Comparison of ENCODE assay signal across 10 cellular contexts in genomic region chr20:45346851-45347250, GRCh38. TPM values are rescaled to one million over a fixed set of nuclear protein-coding genes. Genes with fewer than 3 reads are reported as not detected.
A peak's percentile ranks its signal among the peaks of the same experiment; 100 is the strongest.
DNase-seq lines count a peak whose midpoint lies in the region; ATAC-seq and TF ChIP-seq lines count a peak whose summit lies in the region.
"Had no signal": no experiment of that assay in that cellular context is flagged by ENCODE, and none has a peak within 500 bp of the region (broad histone marks: within the 10 kb centered on the region; RNA-seq: fewer than 3 reads in every experiment).

No MANE protein-coding gene starts in this region.

- no peak overlapping the region for H2BK12ac ChIP-seq in mesenchymal stem cell (ENCODE audit: low read length in 2 of 2)

- H3K36me3 ChIP-seq in brain microvascular endothelial cell (replicated peaks) (peaks cover 4% of the 10 kb centered on the region), mesenchymal stem cell (ENCODE audit: control insufficient read depth in 1 of 2, insufficient read depth in 2 of 2, low read depth in 1 of 2, low read length in 2 of 2) (peaks cover 0 to 4% of the 10 kb centered on the region in 2 experiments), upper lobe of left lung (no peaks in the 10 kb centered on the region)

- peaks cover 38% of the 10 kb centered on the region for H3K27me3 Mint-ChIP-seq in activated naive CD4-positive, alpha-beta T cell treated with anti-CD3 and anti-CD28 coated beads, Interleukin-2, amount 10 ng/mL, durations not matched to agents 7 days and 5 days

- H4K8ac ChIP-seq in mesenchymal stem cell (ENCODE audit: low read length): no peak overlapping the region

- H2BK120ac ChIP-seq in mesenchymal stem cell (ENCODE audit: low read depth, low read length): no peak overlapping the region

- H3K9me3 ChIP-seq in mesenchymal stem cell (ENCODE audit: control insufficient read depth, low read length) (no peaks in the 10 kb centered on the region), upper lobe of left lung (no peaks in the 10 kb centered on the region)

- TF ChIP-seq EP300 in upper lobe of left lung (IDR thresholded peaks at IDR 0.05): no peak

- no peak overlapping the region for H2BK15ac ChIP-seq in mesenchymal stem cell (ENCODE audit: low read depth, poor library complexity, severe bottlenecking)

- no peak overlapping the region for H3K27ac Mint-ChIP-seq in activated naive CD4-positive, alpha-beta T cell treated with anti-CD3 and anti-CD28 coated beads, Interleukin-2, amount 10 ng/mL, durations not matched to agents 7 days and 5 days

- H3K9me3 Mint-ChIP-seq in activated naive CD4-positive, alpha-beta T cell treated with anti-CD3 and anti-CD28 coated beads, Interleukin-2, amount 10 ng/mL, durations not matched to agents 7 days and 5 days: no peaks in the 10 kb centered on the region

- no peaks in the 10 kb centered on the region for H3K79me1 ChIP-seq in mesenchymal stem cell (replicated peaks; ENCODE audit: low read length, poor library complexity, severe bottlenecking)

- DNase-seq in activated naive CD4-positive, alpha-beta T cell treated with anti-CD3 and anti-CD28 coated beads, Interleukin-2, amount 10 ng/mL, durations not matched to agents 7 days and 5 days: no peak
- no peak for DNase-seq in activated naive CD4-positive, alpha-beta T cell (lab: John Stamatoyannopoulos, UW)
- DNase-seq in brain microvascular endothelial cell: no peak
- DNase-seq in mesenchymal stem cell: no peak
- no peak for DNase-seq in upper lobe of left lung
- no peak for DNase-seq in islet precursor cell
- DNase-seq in GM19238 (ENCODE audit: insufficient read length, low spot score): no peak
- no peak for DNase-seq in stimulated activated CD8-positive, alpha-beta memory T cell treated with anti-CD3 and anti-CD28 coated beads, Interleukin-4, amount 100 ng/mL, for 48 hours
- DNase-seq: hippocampal formation had no signal

- no peak for ATAC-seq in upper lobe of left lung (ENCODE audit: low FRiP score in 2 of 2)

- TF ChIP-seq POLR2A in upper lobe of left lung (IDR thresholded peaks at IDR 0.05): no peak

- peak overlapping the region; percentile 11 for H2AK5ac ChIP-seq in mesenchymal stem cell (ENCODE audit: low read length, severe bottlenecking)

- WGBS in mesenchymal stem cell: 40% methylated on average over 5 of the region's 5 CpGs
- 67 to 80% methylated on average over 5 of the region's 5 CpGs for WGBS in upper lobe of left lung, 2 donors

- H3K4ac ChIP-seq in mesenchymal stem cell (ENCODE audit: low read depth in 1 of 2, low read length in 2 of 2): no peak overlapping the region

- H3K4me3 ChIP-seq in brain microvascular endothelial cell (ENCODE audit: low read depth, low read length) (peak overlapping the region; percentile 83), mesenchymal stem cell (ENCODE audit: insufficient read depth in 1 of 2, low read depth in 1 of 2, low read length in 2 of 2) (peak overlapping the region; percentile 75 to 81), upper lobe of left lung (peak overlapping the region; percentile 55 to 88 (median 72))

- in situ Hi-C loops in brain microvascular endothelial cell (cut with HindIII; ENCODE audit: low pct_ligation_motif_present, low sequenced_read_pairs): no loop called here

- TF ChIP-seq CTCF in brain microvascular endothelial cell (IDR thresholded peaks at IDR 0.05; ENCODE audit: low read depth, low read length, missing control alignments) (no peak), upper lobe of left lung (IDR thresholded peaks at IDR 0.05) (no peak)

- peak overlapping the region; percentile 64 for H3K4me2 ChIP-seq in mesenchymal stem cell (ENCODE audit: low read length, poor library complexity, severe bottlenecking)

- H3K27me3 ChIP-seq in brain microvascular endothelial cell (replicated peaks) (no peaks in the 10 kb centered on the region), mesenchymal stem cell (ENCODE audit: control insufficient read depth in 1 of 2, insufficient read depth in 1 of 2, low read length in 2 of 2) (no peaks in the 10 kb centered on the region), upper lobe of left lung (no peaks in the 10 kb centered on the region)

- peaks cover 2% of the 10 kb centered on the region for H3K36me3 Mint-ChIP-seq in activated naive CD4-positive, alpha-beta T cell treated with anti-CD3 and anti-CD28 coated beads, Interleukin-2, amount 10 ng/mL, durations not matched to agents 7 days and 5 days

- H2AFZ ChIP-seq in mesenchymal stem cell (ENCODE audit: low read depth, low read length): no peak overlapping the region

- H3K4me3 Mint-ChIP-seq in activated naive CD4-positive, alpha-beta T cell treated with anti-CD3 and anti-CD28 coated beads, Interleukin-2, amount 10 ng/mL, durations not matched to agents 7 days and 5 days: peak overlapping the region; percentile 77

- H3K9ac ChIP-seq in mesenchymal stem cell (ENCODE audit: low read length): peak overlapping the region; percentile 89

- peaks cover 43% of the 10 kb centered on the region for H3K4me1 ChIP-seq in mesenchymal stem cell (ENCODE audit: control insufficient read depth, insufficient read depth, low read depth, low read length)
- H3K4me1 ChIP-seq in upper lobe of left lung: peaks cover 54 to 60% (median 57%) of the 10 kb centered on the region in 4 donors

- no peak overlapping the region for H3K14ac ChIP-seq in mesenchymal stem cell (ENCODE audit: low read length in 2 of 2)

- peaks cover 22% of the 10 kb centered on the region for H3K4me1 Mint-ChIP-seq in activated naive CD4-positive, alpha-beta T cell treated with anti-CD3 and anti-CD28 coated beads, Interleukin-2, amount 10 ng/mL, durations not matched to agents 7 days and 5 days

- no peak overlapping the region for H3K23ac ChIP-seq in mesenchymal stem cell (ENCODE audit: low read length in 2 of 2)

- H3K27ac ChIP-seq in brain microvascular endothelial cell: no peak overlapping the region
- H3K27ac ChIP-seq in mesenchymal stem cell (ENCODE audit: low read length, poor library complexity, severe bottlenecking): peak overlapping the region; percentile 35
- peak overlapping the region; percentile 91 to 92 (median 92) for H3K27ac ChIP-seq in upper lobe of left lung

- CTCF ChIA-PET in activated naive CD4-positive, alpha-beta T cell treated with anti-CD3 and anti-CD28 coated beads, Interleukin-2, amount 10 ng/mL, durations not matched to agents 7 days and 5 days (lab: Charles Lee): interaction anchor here (0.7 to 3.5 kb wide), 8 partner anchors 11 to 90 kb away, joined by 3 to 16 read pairs (median 4); no protein-coding TSS in a partner anchor

- H3K18ac ChIP-seq in mesenchymal stem cell (ENCODE audit: low read depth in 1 of 2, low read length in 2 of 2): peak overlapping the region in 1 of 2 experiments; percentile 45

- H4K91ac ChIP-seq in mesenchymal stem cell (ENCODE audit: low read length): no peak overlapping the region

- no peak overlapping the region for H2BK5ac ChIP-seq in mesenchymal stem cell (ENCODE audit: low read depth, low read length, poor library complexity, severe bottlenecking)

RNA-seq across cellular contexts. Expression of gene SDC4, which starts 1.4 kb away (rescaled TPM):
- 42.8 TPM for polyA plus RNA-seq in mesenchymal stem cell (2013, experiment 1 of 2)
- 43.8 TPM for polyA plus RNA-seq in mesenchymal stem cell (2013, experiment 2 of 2)
- total RNA-seq in upper lobe of left lung: 100 to 1,000 TPM; 178 to 568 (median 291) TPM

RNA-seq across cellular contexts. Expression of gene SYS1, which starts 16.1 kb away (rescaled TPM):
- polyA plus RNA-seq in mesenchymal stem cell (2013, experiment 1 of 2): 18.6 TPM
- 17.5 TPM for polyA plus RNA-seq in mesenchymal stem cell (2013, experiment 2 of 2)
- total RNA-seq in upper lobe of left lung: 10 to 100 TPM; 31.0 to 61.4 (median 50.7) TPM

RNA-seq across cellular contexts. Expression of gene TP53TG5, which starts 31.3 kb away (rescaled TPM):
- not detected for polyA plus RNA-seq in mesenchymal stem cell (2013, experiment 1 of 2)
- not detected for polyA plus RNA-seq in mesenchymal stem cell (2013, experiment 2 of 2)
- total RNA-seq in upper lobe of left lung: not detected

RNA-seq across cellular contexts. Expression of gene MATN4, which starts 38.8 kb away (rescaled TPM):
- polyA plus RNA-seq in mesenchymal stem cell (2013, experiment 1 of 2): 0.03 TPM
- 0.03 TPM for polyA plus RNA-seq in mesenchymal stem cell (2013, experiment 2 of 2)
- under 1 TPM in 2 of 6 donors, not detected in 4; 0.30 to 0.44 TPM for total RNA-seq in upper lobe of left lung

RNA-seq across cellular contexts. Expression of gene RBPJL, which starts 40.2 kb away (rescaled TPM):
- not detected for polyA plus RNA-seq in mesenchymal stem cell (2013, experiment 1 of 2)
- polyA plus RNA-seq in mesenchymal stem cell (2013, experiment 2 of 2): not detected
- total RNA-seq in upper lobe of left lung: under 1 TPM in 2 of 6 donors, not detected in 4; 0.09 to 0.13 TPM
- total RNA-seq: subcutaneous adipose tissue had no signal
